In the genomic region with DNA sequence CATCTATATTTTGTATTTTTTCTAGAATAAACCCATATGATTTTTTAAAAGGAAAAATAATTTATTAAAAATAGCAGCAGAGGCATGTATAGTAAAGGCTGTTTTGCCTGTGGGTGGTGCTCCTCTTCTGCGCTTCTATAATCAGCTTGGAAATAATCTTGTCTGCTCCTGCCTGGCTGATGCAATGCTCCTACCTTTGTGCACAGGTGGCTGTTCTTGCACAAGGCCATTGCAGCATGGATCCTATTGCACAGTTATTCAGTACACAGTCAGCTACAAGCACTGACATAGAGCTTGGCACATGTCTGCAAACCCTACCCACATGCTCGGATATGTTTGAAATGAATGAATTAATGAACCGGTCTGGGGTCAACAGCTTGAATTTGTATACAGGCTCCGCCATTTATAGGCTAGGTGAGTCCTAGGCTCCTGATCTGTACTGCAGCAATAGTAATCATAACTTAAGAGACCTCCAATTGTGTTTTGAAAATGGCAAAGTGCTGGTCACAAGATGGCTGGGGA, we compare ENCODE assay signal across 26 cellular contexts. TPM values are rescaled to one million over a fixed set of nuclear protein-coding genes. Genes with fewer than 3 reads are reported as not detected.
"Had no signal": no experiment of that assay in that cellular context is flagged by ENCODE, and none has a peak within 500 bp of the region (broad histone marks: within the 10 kb centered on the region; RNA-seq: fewer than 3 reads in every experiment).

No MANE protein-coding gene starts in this region.

- H3K27ac ChIP-seq: brain microvascular endothelial cell, esophagus squamous epithelium, prostate gland, right atrium auricular region, transverse colon, vagina had no signal

- ATAC-seq: activated CD8-positive, alpha-beta T cell treated with anti-CD3 and anti-CD28 coated beads for 36 hours; activated naive CD8-positive, alpha-beta T cell treated with anti-CD3 and anti-CD28 coated beads, Interleukin-2, amount 50 U/mL, for 24 hours; activated T-helper 17 cell treated with anti-CD3 and anti-CD28 coated beads, Interleukin-2, amount 50 U/mL, for 72 hours; left colon; stimulated activated naive CD8-positive, alpha-beta T cell treated with anti-CD3 and anti-CD28 coated beads, Interleukin-15, Interleukin-2, amounts not matched to agents 100 U/mL and 50 U/mL, for 24 hours had no signal

- H3K4me1 ChIP-seq: esophagus squamous epithelium, prostate gland, right atrium auricular region, transverse colon, vagina had no signal

- DNase-seq: activated B cell treated with CpG ODN at 0.5 μM for 24 hours; activated CD4-positive, alpha-beta T cell treated with anti-CD3 and anti-CD28 coated beads for 4 hours; activated CD8-positive, alpha-beta T cell treated with anti-CD3 and anti-CD28 coated beads for 36 hours; activated naive CD4-positive, alpha-beta T cell treated with anti-CD3 and anti-CD28 coated beads for 36 hours; activated naive CD8-positive, alpha-beta T cell treated with anti-CD3 and anti-CD28 coated beads, Interleukin-2, amount 50 U/mL, for 24 hours; activated T-cell treated with anti-CD3 and anti-CD28 coated beads, Interleukin-2, amount 50 U/mL, for 1 hour; brain microvascular endothelial cell; cerebellar nuclear complex; cortex of kidney; esophagus squamous epithelium; left colon; stimulated activated CD4-positive, alpha-beta T cell treated with anti-CD3 and anti-CD28 coated beads, Interleukin-2, amount 100 ng/mL, for 24 hours; stimulated activated naive CD8-positive, alpha-beta T cell treated with anti-CD3 and anti-CD28 coated beads, Interleukin-15, Interleukin-2, amounts not matched to agents 100 U/mL and 50 U/mL, for 24 hours; SW 1271; T-helper 2 cell; transverse colon had no signal

- H3K27me3 ChIP-seq: esophagus squamous epithelium, right atrium auricular region, transverse colon, vagina had no signal

- H3K4me1 Mint-ChIP-seq: activated B cell treated with CpG ODN at 0.5 μM for 24 hours; activated naive CD8-positive, alpha-beta T cell treated with anti-CD3 and anti-CD28 coated beads, Interleukin-2, amount 50 U/mL, for 24 hours; activated T-helper 17 cell treated with anti-CD3 and anti-CD28 coated beads, Interleukin-2, amount 50 U/mL, for 72 hours; neural crest cell had no signal

- H3K9me3 ChIP-seq: esophagus squamous epithelium, prostate gland, right atrium auricular region, transverse colon, vagina had no signal

- H3K27ac Mint-ChIP-seq: activated B cell treated with CpG ODN at 0.5 μM for 24 hours; activated CD8-positive, alpha-beta T cell treated with anti-CD3 and anti-CD28 coated beads for 36 hours; activated naive CD4-positive, alpha-beta T cell treated with anti-CD3 and anti-CD28 coated beads for 36 hours; activated naive CD8-positive, alpha-beta T cell treated with anti-CD3 and anti-CD28 coated beads, Interleukin-2, amount 50 U/mL, for 24 hours; activated T-helper 17 cell treated with anti-CD3 and anti-CD28 coated beads, Interleukin-2, amount 50 U/mL, for 72 hours had no signal

- H3K9me3 Mint-ChIP-seq: activated B cell treated with CpG ODN at 0.5 μM for 24 hours; activated CD8-positive, alpha-beta T cell treated with anti-CD3 and anti-CD28 coated beads for 36 hours; activated naive CD4-positive, alpha-beta T cell treated with anti-CD3 and anti-CD28 coated beads for 36 hours; activated naive CD8-positive, alpha-beta T cell treated with anti-CD3 and anti-CD28 coated beads, Interleukin-2, amount 50 U/mL, for 24 hours; activated T-helper 17 cell treated with anti-CD3 and anti-CD28 coated beads, Interleukin-2, amount 50 U/mL, for 72 hours; neural crest cell had no signal

- H3K4me3 Mint-ChIP-seq: activated B cell treated with CpG ODN at 0.5 μM for 24 hours; activated CD8-positive, alpha-beta T cell treated with anti-CD3 and anti-CD28 coated beads for 36 hours; activated naive CD4-positive, alpha-beta T cell treated with anti-CD3 and anti-CD28 coated beads for 36 hours; activated naive CD8-positive, alpha-beta T cell treated with anti-CD3 and anti-CD28 coated beads, Interleukin-2, amount 50 U/mL, for 24 hours; activated T-helper 17 cell treated with anti-CD3 and anti-CD28 coated beads, Interleukin-2, amount 50 U/mL, for 72 hours; neural crest cell had no signal

- H3K4me3 ChIP-seq: esophagus squamous epithelium, prostate gland, right atrium auricular region, transverse colon, vagina had no signal

- H3K36me3 ChIP-seq: brain microvascular endothelial cell, esophagus squamous epithelium, prostate gland, right atrium auricular region, transverse colon, vagina had no signal

RNA-seq across cellular contexts. Expression of a gene that starts 0.7 kb away (rescaled TPM):
- total RNA-seq: activated B cell treated with CpG ODN at 0.5 μM for 24 hours; activated CD8-positive, alpha-beta T cell treated with anti-CD3 and anti-CD28 coated beads for 36 hours; activated naive CD4-positive, alpha-beta T cell treated with anti-CD3 and anti-CD28 coated beads for 36 hours; activated T-helper 17 cell treated with anti-CD3 and anti-CD28 coated beads, Interleukin-2, amount 50 U/mL, for 72 hours; esophagus squamous epithelium; glomerular endothelial cell; left colon; lung microvascular endothelial cell; myocyte; neural crest cell; omental fat pad; prostate gland; right atrium auricular region; skeletal muscle tissue; transverse colon; vagina had no signal
